9 cellular contexts compared by ENCODE assay signal in genomic region chr6:133251688-133252087, GRCh38. TPM values are rescaled to one million over a fixed set of nuclear protein-coding genes. Genes with fewer than 3 reads are reported as not detected.
"Had no signal": no experiment of that assay in that cellular context is flagged by ENCODE, and none has a peak within 500 bp of the region (broad histone marks: within the 10 kb centered on the region; RNA-seq: fewer than 3 reads in every experiment).

No MANE protein-coding gene starts in this region.

- H3K4me3 ChIP-seq: GM23248, HAP-1 had no signal

- H3K27ac ChIP-seq: GM23248, KMS-11 had no signal

- ATAC-seq: HCT116, HepG2 had no signal

- DNase-seq: GM23248, GOT3, H7, KBM-7 had no signal

- H2AFZ ChIP-seq: GM23248 had no signal

- H3K9me3 ChIP-seq: HAP-1 had no signal

- FAIRE-seq: HepG2 had no signal

- H3K9ac ChIP-seq: GM23248, KMS-11 had no signal

- H3K4me2 ChIP-seq: KMS-11 had no signal

- H3K36me3 ChIP-seq: HAP-1 had no signal

RNA-seq across cellular contexts. Expression of gene EYA4, which starts 10.5 kb away (rescaled TPM):
- total RNA-seq: GM23248, HepG2, HT-29 had no signal
- polyA plus RNA-seq: GM23248, HepG2 had no signal
